8 cellular contexts compared by ENCODE assay signal in the genomic region with DNA sequence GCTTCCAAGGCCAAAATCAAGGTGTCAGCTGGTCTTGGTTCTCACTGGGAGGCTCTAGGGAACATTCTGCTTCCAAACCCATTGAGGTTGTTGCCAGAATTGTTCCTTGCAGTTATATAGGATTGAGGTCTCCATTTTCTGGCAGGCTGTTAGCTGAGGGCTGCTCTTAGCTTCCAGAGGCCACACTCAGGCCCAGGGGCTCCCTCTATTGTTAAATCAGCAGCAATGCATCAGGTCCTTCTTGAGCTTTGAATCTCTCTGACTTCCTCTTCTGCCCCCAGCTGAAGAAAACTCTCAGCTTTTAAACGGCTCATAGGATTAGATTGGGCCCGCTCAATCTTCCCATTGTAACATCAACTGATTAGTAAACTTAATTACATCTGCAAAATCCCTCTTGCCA. TPM values are rescaled to one million over a fixed set of nuclear protein-coding genes. Genes with fewer than 3 reads are reported as not detected.
DNase-seq lines count a peak whose midpoint lies in the region; ATAC-seq and TF ChIP-seq lines count a peak whose summit lies in the region.

No MANE protein-coding gene starts in this region.

- no peak overlapping the region for H3K9ac ChIP-seq in HCT116 (ENCODE audit: low read length)

- no peaks in the 10 kb centered on the region for H3K36me3 ChIP-seq in HCT116 (ENCODE audit: control insufficient read depth in 1 of 2, insufficient read depth in 2 of 2, low read length in 2 of 2)
- H3K36me3 ChIP-seq in esophagus muscularis mucosa: no peaks in the 10 kb centered on the region

- H3K79me2 ChIP-seq in HCT116 (ENCODE audit: insufficient read depth, low read length): no peaks in the 10 kb centered on the region

- peak; percentile 73 for TF ChIP-seq RAD21 in HCT116 (IDR thresholded peaks at IDR 0.05; ENCODE audit: low read depth)

- CTCF ChIA-PET in activated CD4-positive, alpha-beta T cell treated with anti-CD3 and anti-CD28 coated beads for 36 hours (lab: Charles Lee): interaction anchor here (0.6 to 8.0 kb wide), 28 partner anchors 9 to 441 kb away, joined by 3 to 185 read pairs (median 4); no protein-coding TSS in a partner anchor
- CTCF ChIA-PET in HCT116 (lab: Charles Lee): interaction anchor here (0.6 to 5.9 kb wide), 26 partner anchors 8 to 392 kb away, joined by 3 to 132 read pairs (median 3); a partner anchor contains a TSS
- CTCF ChIA-PET in activated B cell treated with CpG ODN at 0.5 μM for 24 hours (lab: Charles Lee): interaction anchor here (0.7 to 7.1 kb wide), 12 partner anchors 9 to 393 kb away, joined by 3 to 115 read pairs (median 4); no protein-coding TSS in a partner anchor

- peaks cover 2% of the 10 kb centered on the region for H3K4me1 Mint-ChIP-seq in activated CD4-positive, alpha-beta T cell treated with anti-CD3 and anti-CD28 coated beads for 36 hours
- H3K4me1 Mint-ChIP-seq in activated B cell treated with CpG ODN at 0.5 μM for 24 hours: peaks cover 10% of the 10 kb centered on the region

- intact Hi-C loops in activated CD4-positive, alpha-beta T cell treated with anti-CD3 and anti-CD28 coated beads for 36 hours (cut with DNase I, micrococcal nuclease): loop anchor here in 1 of 2 experiments (2.0 to 5.0 kb wide), 2 partner anchors 110 to 439 kb away; no protein-coding TSS in a partner anchor
- intact Hi-C loops in HCT116 (cut with micrococcal nuclease): loop anchor here (5.0 kb wide), 2 partner anchors 224 to 389 kb away; no protein-coding TSS in a partner anchor
- intact Hi-C loops in activated B cell treated with CpG ODN at 0.5 μM for 24 hours (cut with micrococcal nuclease): loop anchor here (1.0 kb wide), 1 partner anchor 33 kb away; no protein-coding TSS in a partner anchor
- intact Hi-C loops in esophagus muscularis mucosa (cut with DNase I): loop anchor here (5.0 kb wide), 1 partner anchor 109 kb away; no protein-coding TSS in a partner anchor

- no peak for TF ChIP-seq EP300 in esophagus muscularis mucosa (IDR thresholded peaks at IDR 0.05)

- BruUV-seq in HCT116 (replicated peaks; lab: Mats Ljungman, UMichigan): no TSS peak

- no peak overlapping the region for H3K4me3 Mint-ChIP-seq in activated CD4-positive, alpha-beta T cell treated with anti-CD3 and anti-CD28 coated beads for 36 hours
- H3K4me3 Mint-ChIP-seq in activated B cell treated with CpG ODN at 0.5 μM for 24 hours: no peak overlapping the region

- no peaks in the 10 kb centered on the region for H3K36me3 Mint-ChIP-seq in activated CD4-positive, alpha-beta T cell treated with anti-CD3 and anti-CD28 coated beads for 36 hours (ENCODE audit: low read depth)
- H3K36me3 Mint-ChIP-seq in activated B cell treated with CpG ODN at 0.5 μM for 24 hours (ENCODE audit: low read depth): no peaks in the 10 kb centered on the region

- peaks cover 0 to 11% of the 10 kb centered on the region in 2 experiments; a peak in 2 of 4 replicates for H3K4me1 ChIP-seq in HCT116 (ENCODE audit: control insufficient read depth in 1 of 2, insufficient read depth in 2 of 2, low read length in 2 of 2)
- H3K4me1 ChIP-seq in esophagus muscularis mucosa: peaks cover 0 to 5% (median 4%) of the 10 kb centered on the region in 4 donors

- no peak for TF ChIP-seq POLR2A in HCT116 (IDR thresholded peaks at IDR 0.05; ENCODE audit: borderline replicate concordance, extremely low read depth, insufficient read depth, insufficient read length)
- TF ChIP-seq POLR2A in esophagus muscularis mucosa (IDR thresholded peaks at IDR 0.05; ENCODE audit: low read depth): no peak

- H3K9me3 ChIP-seq in HCT116 (ENCODE audit: control insufficient read depth in 1 of 2, insufficient read depth in 1 of 2, low read depth in 1 of 2, low read length in 2 of 2) (no peaks in the 10 kb centered on the region), esophagus muscularis mucosa (no peaks in the 10 kb centered on the region)

- RAD21 ChIA-PET in HCT116 (lab: Charles Lee; ENCODE audit: low non-redundant PET in 1 of 2, low total read pairs in 2 of 2, uncharacterized antibody in 2 of 2, unreplicated experiment in 2 of 2): interaction anchor here (1.0 to 1.1 kb wide), 3 partner anchors 32 to 157 kb away, joined by 3 to 6 read pairs (median 5); no protein-coding TSS in a partner anchor

- POLR2A ChIA-PET in activated CD4-positive, alpha-beta T cell treated with anti-CD3 and anti-CD28 coated beads for 36 hours (lab: Charles Lee): interaction anchor here (0.5 to 1.4 kb wide), 3 partner anchors 33 to 159 kb away, joined by 3 to 4 read pairs (median 4); no protein-coding TSS in a partner anchor
- POLR2A ChIA-PET in HCT116 (lab: Charles Lee): interaction anchor here (1.1 to 1.3 kb wide), 2 partner anchors 34 to 41 kb away, joined by 3 to 4 read pairs; no protein-coding TSS in a partner anchor
- POLR2A ChIA-PET in activated B cell treated with CpG ODN at 0.5 μM for 24 hours (lab: Charles Lee): interaction anchor here (0.6 to 0.8 kb wide), 2 partner anchors 37 to 41 kb away, joined by 5 to 8 read pairs; a partner anchor contains a TSS

- WGBS in esophagus muscularis mucosa: 69% methylated on average over 2 of the region's 2 CpGs

- DNase-seq in activated CD4-positive, alpha-beta T cell treated with anti-CD3 and anti-CD28 coated beads for 36 hours: peak; percentile 58
- no peak for DNase-seq in activated CD4-positive, alpha-beta T cell treated with anti-CD3 and anti-CD28 coated beads for 1 hour
- DNase-seq in HCT116 (ENCODE audit: low read depth, low spot score) (peak; percentile 33), NCI-H2029 (lab: John Stamatoyannopoulos, UW) (peak; percentile 55), activated B cell treated with CpG ODN at 0.5 μM for 24 hours (no peak), esophagus muscularis mucosa (ENCODE audit: extremely low spot score) (no peak), renal cortical epithelial cell (ENCODE audit: low read depth) (peak; percentile 53)

- H3K4me3 ChIP-seq in HCT116 (replicated peaks in 1 of 2; ENCODE audit: low read depth in 1 of 2, low read length in 2 of 2) (no peak overlapping the region), esophagus muscularis mucosa (no peak overlapping the region)

- peaks cover 2% of the 10 kb centered on the region for H3K27me3 Mint-ChIP-seq in activated CD4-positive, alpha-beta T cell treated with anti-CD3 and anti-CD28 coated beads for 36 hours
- peaks cover 11% of the 10 kb centered on the region for H3K27me3 Mint-ChIP-seq in activated B cell treated with CpG ODN at 0.5 μM for 24 hours

- no peaks in the 10 kb centered on the region for H4K20me1 ChIP-seq in HCT116 (ENCODE audit: insufficient read depth)

- no peaks in the 10 kb centered on the region for H3K9me3 Mint-ChIP-seq in activated CD4-positive, alpha-beta T cell treated with anti-CD3 and anti-CD28 coated beads for 36 hours (ENCODE audit: low read depth)
- H3K9me3 Mint-ChIP-seq in activated B cell treated with CpG ODN at 0.5 μM for 24 hours: no peaks in the 10 kb centered on the region

- peak; percentile 91 for ATAC-seq in activated CD4-positive, alpha-beta T cell treated with anti-CD3 and anti-CD28 coated beads for 36 hours
- peak; percentile 84 for ATAC-seq in HCT116
- peak; percentile 79 for ATAC-seq in activated B cell treated with CpG ODN at 0.5 μM for 24 hours (ENCODE audit: low read depth)
- ATAC-seq in HG02884 (IDR thresholded peaks at IDR 0.05; ENCODE audit: unreplicated experiment): no peak

- no peak overlapping the region for H3K4me2 ChIP-seq in HCT116 (ENCODE audit: low read length)

- TF ChIP-seq CTCF in HCT116 (IDR thresholded peaks at IDR 0.05 in 2 of 3, conservative IDR thresholded peaks at IDR 0.05 in 1 of 3; ENCODE audit: borderline replicate concordance in 1 of 3, insufficient read depth in 1 of 3, low read depth in 2 of 3, low read length in 2 of 3) (peak; percentile 65 to 73 (median 73)), activated B cell treated with CpG ODN at 0.5 μM for 24 hours (IDR thresholded peaks at IDR 0.05) (no peak), esophagus muscularis mucosa (IDR thresholded peaks at IDR 0.05) (peak; percentile 14 to 56 (median 24))

- H3K9me2 ChIP-seq in HCT116 (ENCODE audit: insufficient read depth): no peaks in the 10 kb centered on the region

- H3K27me3 ChIP-seq in HCT116 (ENCODE audit: insufficient read depth, low read length): no peaks in the 10 kb centered on the region
- peaks cover 0 to 20% (median 0%) of the 10 kb centered on the region in 4 donors for H3K27me3 ChIP-seq in esophagus muscularis mucosa

- H3K27ac Mint-ChIP-seq in activated CD4-positive, alpha-beta T cell treated with anti-CD3 and anti-CD28 coated beads for 36 hours: no peak overlapping the region
- H3K27ac Mint-ChIP-seq in activated B cell treated with CpG ODN at 0.5 μM for 24 hours: no peak overlapping the region

- H3K27ac ChIP-seq in HCT116 (ENCODE audit: low read depth, low read length) (no peak overlapping the region), esophagus muscularis mucosa (replicated peaks in 1 of 4) (no peak overlapping the region)

- peak overlapping the region; percentile 93 for H2AFZ ChIP-seq in HCT116 (ENCODE audit: low read depth, low read length, poor library complexity, severe bottlenecking)

TF ChIP-seq in HCT116, 20 proteins besides CTCF, POLR2A, EP300 and RAD21 (continues in another document):
- no peak for TF ChIP-seq YY1 (IDR thresholded peaks at IDR 0.05; ENCODE audit: extremely low read depth, insufficient replicate concordance, low read depth, low read length)
- no peak for TF ChIP-seq CBX3 (IDR thresholded peaks at IDR 0.05; ENCODE audit: low read depth)
- TF ChIP-seq, protein P1, sequence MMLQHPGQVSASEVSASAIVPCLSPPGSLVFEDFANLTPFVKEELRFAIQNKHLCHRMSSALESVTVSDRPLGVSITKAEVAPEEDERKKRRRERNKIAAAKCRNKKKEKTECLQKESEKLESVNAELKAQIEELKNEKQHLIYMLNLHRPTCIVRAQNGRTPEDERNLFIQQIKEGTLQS (IDR thresholded peaks at IDR 0.05): no peak
- TF ChIP-seq POLR2AphosphoS5 (IDR thresholded peaks at IDR 0.05; ENCODE audit: low read depth, low read length): no peak

RNA-seq across cellular contexts. Expression of a gene that starts 39.3 kb away (rescaled TPM):
- total RNA-seq in activated CD4-positive, alpha-beta T cell treated with anti-CD3 and anti-CD28 coated beads for 36 hours: not detected
- total RNA-seq in HCT116 (2021; ENCODE audit: unreplicated experiment): not detected
- not detected in 2 replicates for polyA plus RNA-seq in HCT116 (2012)
- not detected in 2 replicates for total RNA-seq in activated B cell treated with CpG ODN at 0.5 μM for 24 hours
- not detected for total RNA-seq in esophagus muscularis mucosa
- total RNA-seq in renal cortical epithelial cell: not detected in 2 replicates

RNA-seq across cellular contexts. Expression of a gene that starts 41.0 kb away (rescaled TPM):
- total RNA-seq in activated CD4-positive, alpha-beta T cell treated with anti-CD3 and anti-CD28 coated beads for 36 hours: 1,000 to 10,000 TPM; 2,604 to 3,375 TPM
- total RNA-seq in HCT116 (2021; ENCODE audit: unreplicated experiment) (1,301 TPM), activated B cell treated with CpG ODN at 0.5 μM for 24 hours (1,278 and 1,380 TPM in 2 replicates), esophagus muscularis mucosa (1,000 to 10,000 TPM in 3 of 4 donors, 100 to 1,000 TPM in 1; 982 to 1,379 (median 1,192) TPM), renal cortical epithelial cell (1,819 and 2,648 TPM in 2 replicates)
- polyA plus RNA-seq in HCT116 (2012): 794 and 973 TPM in 2 replicates

Comparison
In these comparisons a context has a peak if more than half of its experiments do, and no peak if none do; other contexts are left out.
1. DNase-seq: peak in activated CD4-positive, alpha-beta T cell treated with anti-CD3 and anti-CD28 coated beads for 36 hours (single experiment), HCT116 (single experiment), NCI-H2029 (single experiment) and renal cortical epithelial cell (single experiment); none in activated CD4-positive, alpha-beta T cell treated with anti-CD3 and anti-CD28 coated beads for 1 hour (single experiment), activated B cell treated with CpG ODN at 0.5 μM for 24 hours (single experiment) and esophagus muscularis mucosa (single experiment).